In genomic region chr2:46970334-46971288, GRCh38 we compare ENCODE assay signal across 1 cellular context.
TF ChIP-seq lines count a peak whose summit lies in the region.

No MANE protein-coding gene starts in this region.

TF ChIP-seq in liver, 16 proteins besides CTCF, POLR2A, EP300 and RAD21 (continued from another document):
- peak; percentile 24 for TF ChIP-seq REST (IDR thresholded peaks at IDR 0.05)
